ENCODE assay signal across 8 cellular contexts in genomic region chr6:151391021-151391470, GRCh38. TPM values are rescaled to one million over a fixed set of nuclear protein-coding genes. Genes with fewer than 3 reads are reported as not detected.
DNase-seq lines count a peak whose midpoint lies in the region; ATAC-seq and TF ChIP-seq lines count a peak whose summit lies in the region.

No MANE protein-coding gene starts in this region.

- H3K27ac ChIP-seq in HUES6 (ENCODE audit: low read depth, low read length) (peak overlapping the region; percentile 99), left ventricle myocardium inferior (replicated peaks) (peak overlapping the region; percentile 100), prostate gland (peak overlapping the region; percentile 99 to 100)

- ATAC-seq in GM21360 (IDR thresholded peaks at IDR 0.05; ENCODE audit: unreplicated experiment), result peak; percentile 5

- peaks cover 12% of the 10 kb centered on the region for H3K4me1 ChIP-seq in HUES6 (ENCODE audit: control insufficient read depth, insufficient read depth, low read length)
- H3K4me1 ChIP-seq in left ventricle myocardium inferior, result peaks cover 75% of the 10 kb centered on the region
- peaks cover 12% of the 10 kb centered on the region for H3K4me1 ChIP-seq in prostate gland (replicated peaks)

- TF ChIP-seq POLR2A in prostate gland (IDR thresholded peaks at IDR 0.05), result peak; percentile 23

- intact Hi-C loops in left ventricle myocardium inferior (cut with micrococcal nuclease), result no loop called here
- intact Hi-C loops in prostate gland (cut with DNase I), result no loop called here

- no peak for TF ChIP-seq CTCF in left ventricle myocardium inferior (IDR thresholded peaks at IDR 0.05; ENCODE audit: borderline replicate concordance)
- no peak for TF ChIP-seq CTCF in prostate gland (IDR thresholded peaks at IDR 0.05)

- H3K36me3 ChIP-seq in HUES6 (ENCODE audit: control insufficient read depth, insufficient read depth, low read length), result peaks cover 7% of the 10 kb centered on the region; the same call in 1 of the 2 replicates
- H3K36me3 ChIP-seq in left ventricle myocardium inferior, result no peaks in the 10 kb centered on the region
- no peaks in the 10 kb centered on the region for H3K36me3 ChIP-seq in prostate gland

- H3K9ac ChIP-seq in HUES6 (ENCODE audit: low read length), result peak overlapping the region; percentile 97

- 0% methylated on average over 37 of the region's 53 CpGs for WGBS in prostate gland

- H3K9me3 ChIP-seq in HUES6 (ENCODE audit: control insufficient read depth, insufficient read depth, low read depth, low read length), result no peaks in the 10 kb centered on the region
- no peaks in the 10 kb centered on the region for H3K9me3 ChIP-seq in left ventricle myocardium inferior (replicated peaks)
- H3K9me3 ChIP-seq in prostate gland, result no peaks in the 10 kb centered on the region

- H3K27me3 ChIP-seq in HUES6 (ENCODE audit: control insufficient read depth, insufficient read depth, low read length) (no peaks in the 10 kb centered on the region), left ventricle myocardium inferior (ENCODE audit: low read depth) (no peaks in the 10 kb centered on the region), prostate gland (replicated peaks; ENCODE audit: insufficient read depth) (no peaks in the 10 kb centered on the region)

- peak overlapping the region; percentile 87 for H3K4me3 ChIP-seq in HUES6 (ENCODE audit: low read depth, low read length)
- peak overlapping the region; percentile 96 for H3K4me3 ChIP-seq in left ventricle myocardium inferior
- peak overlapping the region; percentile 96 for H3K4me3 ChIP-seq in prostate gland

- DNase-seq in COLO668 (lab: John Stamatoyannopoulos, UW; ENCODE audit: unreplicated experiment) (peak; percentile 76), T-helper 1 cell (peak in 4 of 5 donors; percentile 72 to 83 (median 80)), amniotic epithelial cell (ENCODE audit: low read depth) (peak; percentile 63), left ventricle myocardium inferior (peak; percentile 82), prostate gland (ENCODE audit: low spot score) (peak; percentile 51), ureter (ENCODE audit: low spot score) (peak; percentile 88)

RNA-seq across cellular contexts. Expression of gene ZBTB2, which starts 0.3 kb away (rescaled TPM):
- total RNA-seq in left ventricle myocardium inferior (4.6 TPM), prostate gland (10 to 100 TPM in 1 of 2 donors, 1 to 10 TPM in 1; 8.1 to 13.6 TPM), ureter (16.6 TPM)

Comparison
In these comparisons a context has a peak if more than half of its experiments do, and no peak if none do; other contexts are left out.
1. Peak in every context shown above with its lines: DNase-seq, ATAC-seq, H3K4me3 ChIP-seq and H3K27ac ChIP-seq.